21 cellular contexts compared by ENCODE assay signal in genomic region chr18:69432847-69433246, GRCh38. TPM values are rescaled to one million over a fixed set of nuclear protein-coding genes. Genes with fewer than 3 reads are reported as not detected.
A peak's percentile ranks its signal among the peaks of the same experiment; 100 is the strongest.
DNase-seq lines count a peak whose midpoint lies in the region; ATAC-seq lines count a peak whose summit lies in the region.
"Had no signal": no experiment of that assay in that cellular context is flagged by ENCODE, and none has a peak within 500 bp of the region (broad histone marks: within the 10 kb centered on the region; RNA-seq: fewer than 3 reads in every experiment).

No MANE protein-coding gene starts in this region.

- ATAC-seq in GM18498 (IDR thresholded peaks at IDR 0.05; ENCODE audit: unreplicated experiment), result no peak
- ATAC-seq: GM12878, GM23338, HCT116 had no signal

- H3K9ac ChIP-seq in SK-N-MC (ENCODE audit: insufficient read length), result no peak overlapping the region
- H3K9ac ChIP-seq: BLaER1 treated with 17β-estradiol and CSF1 and Interleukin-3, amounts not matched to agents 10 nM and 100 nM had no signal

- DNase-seq in DMS53 (lab: John Stamatoyannopoulos, UW), result peak; percentile 14
- no peak for DNase-seq in DMS53 treated with DMSO at 0.1 percent for 48 hours (lab: John Stamatoyannopoulos, UW; ENCODE audit: unreplicated experiment)
- no peak for DNase-seq in SK-N-MC (ENCODE audit: low read depth, low spot score)
- DNase-seq in amniotic epithelial cell (ENCODE audit: low read depth), result peak; percentile 26
- no peak for DNase-seq in HT-29 (ENCODE audit: low spot score)
- DNase-seq in NCI-H510A treated with DMSO at 0.1 percent for 48 hours (lab: John Stamatoyannopoulos, UW), result no peak
- DNase-seq: ACHN; AML-193; BE2C; CD4-positive, alpha-beta T cell; CD8-positive, alpha-beta memory T cell; DMS79; EL; GDM1; H9 had no signal

- H3K36me3 ChIP-seq in SK-N-MC (ENCODE audit: insufficient read depth, low read length), result no peaks in the 10 kb centered on the region
- H3K36me3 ChIP-seq: BE2C; BLaER1 treated with 17β-estradiol and CSF1 and Interleukin-3, amounts not matched to agents 10 nM and 100 nM had no signal

- peak overlapping the region; percentile 67; the same call in 1 of the 2 replicates for H3K27ac ChIP-seq in SK-N-MC
- H3K27ac ChIP-seq: 22Rv1; BLaER1 treated with 17β-estradiol and CSF1 and Interleukin-3, amounts not matched to agents 10 nM and 100 nM had no signal

- no peak overlapping the region for H3K4me3 ChIP-seq in SK-N-MC
- H3K4me3 ChIP-seq: BLaER1 treated with 17β-estradiol and CSF1 and Interleukin-3, amounts not matched to agents 10 nM and 100 nM; GM12878; GM23338 had no signal

- no peaks in the 10 kb centered on the region for H3K9me3 ChIP-seq in SK-N-MC (ENCODE audit: low read depth, low read length)
- H3K9me3 ChIP-seq: BE2C had no signal

RNA-seq across cellular contexts. Expression of gene DOK6, which starts 32.2 kb away (rescaled TPM):
- total RNA-seq in HT-29 (2014; rRNA removed; shearing (Covaris generic)), result not detected in 2 replicates
- total RNA-seq: CD4-positive, alpha-beta T cell; CD8-positive, alpha-beta memory T cell; GM12878 had no signal

Comparison
In these comparisons a context has a peak if more than half of its experiments do, and no peak if none do; other contexts are left out.
1. DNase-seq: peak in DMS53 (single experiment) and amniotic epithelial cell (single experiment); none in DMS53 treated with DMSO at 0.1 percent for 48 hours (single experiment), SK-N-MC (single experiment), HT-29 (single experiment) and NCI-H510A treated with DMSO at 0.1 percent for 48 hours (single experiment).